ENCODE assay signal across 15 cellular contexts in the genomic region with DNA sequence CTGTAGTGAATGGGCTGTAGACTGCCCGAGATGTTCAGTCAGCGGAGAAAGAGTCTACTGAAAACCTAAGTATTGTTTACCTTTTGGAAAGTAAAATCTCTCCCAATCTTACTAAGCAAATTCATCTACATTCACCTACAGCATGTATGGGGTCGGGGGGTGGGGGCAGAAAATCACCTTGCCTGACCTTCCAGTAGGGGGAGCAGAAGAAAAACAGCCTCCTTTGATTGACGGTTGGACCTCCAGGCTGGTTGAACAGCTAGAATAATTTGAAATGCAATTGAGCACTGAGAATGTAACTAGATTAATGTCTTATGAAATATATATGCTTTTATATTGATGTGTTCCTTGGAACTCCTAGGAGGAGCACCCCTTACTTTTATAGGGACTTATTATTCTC. TPM values are rescaled to one million over a fixed set of nuclear protein-coding genes. Genes with fewer than 3 reads are reported as not detected.
DNase-seq lines count a peak whose midpoint lies in the region; ATAC-seq and TF ChIP-seq lines count a peak whose summit lies in the region.
"Had no signal": no experiment of that assay in that cellular context is flagged by ENCODE, and none has a peak within 500 bp of the region (broad histone marks: within the 10 kb centered on the region; RNA-seq: fewer than 3 reads in every experiment).

No MANE protein-coding gene starts in this region.

- TF ChIP-seq CTCF in SU-DHL-6 (IDR thresholded peaks at IDR 0.05; ENCODE audit: insufficient read depth, low read length, poor library complexity, severe bottlenecking) (peak; percentile 10), kidney epithelial cell (IDR thresholded peaks at IDR 0.05; ENCODE audit: insufficient read depth, low read length, poor library complexity, severe bottlenecking) (peak; percentile 15)

- intact Hi-C loops in cardiac septum (cut with DNase I) = no loop called here

- H2AFZ ChIP-seq in SU-DHL-6 (ENCODE audit: low read depth, low read length, severe bottlenecking) = no peak overlapping the region

- no peaks in the 10 kb centered on the region for H3K27me3 ChIP-seq in SU-DHL-6 (ENCODE audit: low read length)
- no peaks in the 10 kb centered on the region for H3K27me3 ChIP-seq in kidney epithelial cell (ENCODE audit: control insufficient read depth, insufficient read depth, low read length)
- H3K27me3 ChIP-seq: Peyer's patch, tibial artery had no signal

- CTCF ChIA-PET in HEK293T (lab: Yijun Ruan, JAX) = no interaction called here

- H3K27ac ChIP-seq in SU-DHL-6 (ENCODE audit: low read depth, low read length) = no peak overlapping the region
- H3K27ac ChIP-seq: Peyer's patch, tibial artery had no signal

- no peaks in the 10 kb centered on the region for H3K79me2 ChIP-seq in SU-DHL-6 (ENCODE audit: insufficient read depth, low read length)

- H3K4me3 ChIP-seq in SU-DHL-6 (ENCODE audit: insufficient read depth, low read length, poor library complexity, severe bottlenecking) (no peak overlapping the region), kidney epithelial cell (ENCODE audit: low read depth, low read length) (no peak overlapping the region)
- H3K4me3 ChIP-seq: mucosa of descending colon, Peyer's patch, tibial artery had no signal

- no peaks in the 10 kb centered on the region for H4K20me1 ChIP-seq in SU-DHL-6 (ENCODE audit: low read depth, low read length)

- no peak overlapping the region for H3K9ac ChIP-seq in SU-DHL-6 (ENCODE audit: low read length)

- no peak for ATAC-seq in HG02870 (IDR thresholded peaks at IDR 0.05; ENCODE audit: unreplicated experiment)
- ATAC-seq: left cardiac atrium had no signal

- DNase-seq in ELF-1 (ENCODE audit: low read depth, low spot score) (peak; percentile 4), HEK293T (ENCODE audit: extremely low spot score) (no peak), kidney epithelial cell (ENCODE audit: low read depth) (no peak), cardiac septum (ENCODE audit: low spot score) (no peak), AML-193 (lab: John Stamatoyannopoulos, UW) (no peak)
- no peak for DNase-seq in stimulated activated CD4-positive, alpha-beta T cell treated with anti-CD3 and anti-CD28 coated beads, Interleukin-4, amount 100 ng/mL, for 4 hours
- DNase-seq: activated naive CD8-positive, alpha-beta T cell treated with anti-CD3 and anti-CD28 coated beads for 36 hours; left cardiac atrium; mucosa of descending colon; NCI-H2029; NCI-H524; Peyer's patch; tibial artery had no signal

- H3K9me3 ChIP-seq in SU-DHL-6 (ENCODE audit: insufficient read depth, low read length) = no peaks in the 10 kb centered on the region
- H3K9me3 ChIP-seq: mucosa of descending colon, Peyer's patch, tibial artery had no signal

- H3K36me3 ChIP-seq in SU-DHL-6 (ENCODE audit: low read length) (no peaks in the 10 kb centered on the region), kidney epithelial cell (ENCODE audit: control insufficient read depth, insufficient read depth, low read length) (no peaks in the 10 kb centered on the region)
- H3K36me3 ChIP-seq: Peyer's patch, tibial artery had no signal

- H3K4me2 ChIP-seq in SU-DHL-6 (ENCODE audit: low read depth, low read length, poor library complexity, severe bottlenecking) = no peak overlapping the region

- H3F3A ChIP-seq in SU-DHL-6 (ENCODE audit: insufficient read depth) = no peaks in the 10 kb centered on the region

- POLR2A ChIA-PET in HEK293T (lab: Yijun Ruan, JAX) = no interaction called here

- no peaks in the 10 kb centered on the region for H3K9me2 ChIP-seq in SU-DHL-6 (replicated peaks; ENCODE audit: insufficient read depth, low read length)

TF ChIP-seq in HEK293T, 16 proteins besides CTCF, POLR2A, EP300 and RAD21:
- TF ChIP-seq SP1 (IDR thresholded peaks at IDR 0.05) = no peak
- TF ChIP-seq, protein P1, sequence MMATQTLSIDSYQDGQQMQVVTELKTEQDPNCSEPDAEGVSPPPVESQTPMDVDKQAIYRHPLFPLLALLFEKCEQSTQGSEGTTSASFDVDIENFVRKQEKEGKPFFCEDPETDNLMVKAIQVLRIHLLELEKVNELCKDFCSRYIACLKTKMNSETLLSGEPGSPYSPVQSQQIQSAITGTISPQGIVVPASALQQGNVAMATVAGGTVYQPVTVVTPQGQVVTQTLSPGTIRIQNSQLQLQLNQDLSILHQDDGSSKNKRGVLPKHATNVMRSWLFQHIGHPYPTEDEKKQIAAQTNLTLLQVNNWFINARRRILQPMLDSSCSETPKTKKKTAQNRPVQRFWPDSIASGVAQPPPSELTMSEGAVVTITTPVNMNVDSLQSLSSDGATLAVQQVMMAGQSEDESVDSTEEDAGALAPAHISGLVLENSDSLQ (IDR thresholded peaks at IDR 0.05) = peak; percentile 52

RNA-seq across cellular contexts. Expression of a gene that starts 10.0 kb away (rescaled TPM):
- 11.4 and 11.6 TPM in 2 replicates for total RNA-seq in kidney epithelial cell
- 0.67 TPM for total RNA-seq in cardiac septum
- total RNA-seq: activated naive CD8-positive, alpha-beta T cell treated with anti-CD3 and anti-CD28 coated beads for 36 hours had no signal
